ENCODE assay signal across 26 cellular contexts in the genomic region with DNA sequence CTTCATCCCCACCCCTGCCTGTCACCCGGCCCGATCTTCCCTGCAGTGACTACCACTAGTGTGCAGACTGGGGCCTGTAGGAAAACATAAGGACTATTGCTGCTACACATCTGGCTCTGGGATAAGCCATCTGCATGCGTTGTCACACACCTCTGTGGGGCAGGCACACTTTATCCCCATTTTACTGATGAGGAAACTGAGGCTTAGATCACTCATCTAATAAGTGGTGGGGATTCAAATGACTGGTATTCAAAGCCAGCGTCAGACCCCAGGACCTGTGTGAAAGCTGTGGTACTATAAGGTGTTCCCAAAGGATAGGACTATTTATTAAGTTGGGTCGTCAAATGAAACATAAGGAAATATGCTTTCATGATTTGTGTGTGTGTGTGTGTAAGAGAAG. TPM values are rescaled to one million over a fixed set of nuclear protein-coding genes. Genes with fewer than 3 reads are reported as not detected.
"Had no signal": no experiment of that assay in that cellular context is flagged by ENCODE, and none has a peak within 500 bp of the region (broad histone marks: within the 10 kb centered on the region; RNA-seq: fewer than 3 reads in every experiment).

No MANE protein-coding gene starts in this region.

- H3K4me3 Mint-ChIP-seq: activated B cell treated with CpG ODN at 0.5 μM for 24 hours; activated CD4-positive, alpha-beta T cell treated with anti-CD3 and anti-CD28 coated beads, Interleukin-2, amount 10 ng/mL, durations not matched to agents 24 days and 14 days; activated CD8-positive, alpha-beta memory T cell treated with anti-CD3 and anti-CD28 coated beads, Interleukin-2, amount 10 ng/mL, durations not matched to agents 7 days and 5 days; activated naive CD4-positive, alpha-beta T cell treated with anti-CD3 and anti-CD28 coated beads, Interleukin-2, amount 50 U/mL, for 24 hours; activated T-cell treated with anti-CD3 and anti-CD28 coated beads, Interleukin-2, amount 50 U/mL, for 24 hours; activated T-helper 1 cell treated with anti-CD3 and anti-CD28 coated beads, Interleukin-12 subunit alpha, Interleukin-12 subunit beta, Interleukin-2, Interleukin-4 antibody, amounts not matched to agents 30 ng/mL and 10 ng/mL and 1 ng/mL, durations not matched to agents 14 hours and 24 hours and 36 hours; central memory CD8-positive, alpha-beta T cell; T-helper 1 cell treated with Interleukin-12 subunit alpha and Interleukin-12 subunit beta and Interleukin-4 antibody, amounts not matched to agents 30 μg/mL and 1 μg/mL, for 36 hours had no signal

- H3K9me3 ChIP-seq: ascending aorta, body of pancreas had no signal

- H3K4me1 Mint-ChIP-seq: central memory CD8-positive, alpha-beta T cell had no signal

- H3K4me1 ChIP-seq: ascending aorta had no signal

- ATAC-seq: activated CD8-positive, alpha-beta memory T cell treated with anti-CD3 and anti-CD28 coated beads, Interleukin-2, amount 10 ng/mL, durations not matched to agents 7 days and 5 days; body of pancreas; PC-3 had no signal

- H3K27ac Mint-ChIP-seq: activated B cell treated with CpG ODN at 0.5 μM for 24 hours; activated CD4-positive, alpha-beta T cell treated with anti-CD3 and anti-CD28 coated beads, Interleukin-2, amount 10 ng/mL, durations not matched to agents 24 days and 14 days; activated CD8-positive, alpha-beta memory T cell treated with anti-CD3 and anti-CD28 coated beads, Interleukin-2, amount 10 ng/mL, durations not matched to agents 7 days and 5 days; activated naive CD4-positive, alpha-beta T cell treated with anti-CD3 and anti-CD28 coated beads, Interleukin-2, amount 50 U/mL, for 24 hours; activated T-cell treated with anti-CD3 and anti-CD28 coated beads, Interleukin-2, amount 50 U/mL, for 24 hours; T-helper 1 cell treated with Interleukin-12 subunit alpha and Interleukin-12 subunit beta and Interleukin-4 antibody, amounts not matched to agents 30 μg/mL and 1 μg/mL, for 36 hours had no signal

- H3K27me3 Mint-ChIP-seq: activated CD4-positive, alpha-beta T cell treated with anti-CD3 and anti-CD28 coated beads, Interleukin-2, amount 10 ng/mL, durations not matched to agents 24 days and 14 days; activated CD8-positive, alpha-beta memory T cell treated with anti-CD3 and anti-CD28 coated beads, Interleukin-2, amount 10 ng/mL, durations not matched to agents 7 days and 5 days; activated naive CD4-positive, alpha-beta T cell treated with anti-CD3 and anti-CD28 coated beads, Interleukin-2, amount 50 U/mL, for 24 hours had no signal

- H3K36me3 ChIP-seq: ascending aorta had no signal

- H3K4me3 ChIP-seq: ascending aorta, body of pancreas had no signal

- FAIRE-seq: RCC 7860, TTC549 had no signal

- DNase-seq: activated B cell treated with CpG ODN at 0.5 μM for 24 hours; activated CD4-positive, alpha-beta T cell treated with anti-CD3 and anti-CD28 coated beads for 1 hour; activated CD4-positive, alpha-beta T cell treated with anti-CD3 and anti-CD28 coated beads, Interleukin-2, amount 10 ng/mL, durations not matched to agents 24 days and 14 days; activated CD4-positive, alpha-beta T cell treated with anti-CD3 and anti-CD28 coated beads, Interleukin-2, amount 50 U/mL, for 48 hours; activated CD8-positive, alpha-beta memory T cell treated with anti-CD3 and anti-CD28 coated beads, Interleukin-2, amount 10 ng/mL, durations not matched to agents 7 days and 5 days; activated effector memory CD4-positive, alpha-beta T cell treated with Interleukin-2 at 50 U/mL for 16 hours; activated naive CD4-positive, alpha-beta T cell; activated T-cell treated with anti-CD3 and anti-CD28 coated beads, Interleukin-2, amount 50 U/mL, for 24 hours; body of pancreas; MV-4-11; NCI-H1105; NCI-H1436; NCI-H1694 treated with DMSO at 0.1 percent for 48 hours; NCI-H2029 treated with DMSO at 0.1 percent for 48 hours; NCI-H524; PC-3; SHP77 treated with DMSO at 0.1 percent for 48 hours; T1000 had no signal

- H3K9ac ChIP-seq: KMS-11 had no signal

- H3K9me3 Mint-ChIP-seq: activated B cell treated with CpG ODN at 0.5 μM for 24 hours; activated CD4-positive, alpha-beta T cell treated with anti-CD3 and anti-CD28 coated beads, Interleukin-2, amount 10 ng/mL, durations not matched to agents 24 days and 14 days; activated naive CD4-positive, alpha-beta T cell treated with anti-CD3 and anti-CD28 coated beads, Interleukin-2, amount 50 U/mL, for 24 hours; activated T-cell treated with anti-CD3 and anti-CD28 coated beads, Interleukin-2, amount 50 U/mL, for 24 hours; activated T-helper 1 cell treated with anti-CD3 and anti-CD28 coated beads, Interleukin-12 subunit alpha, Interleukin-12 subunit beta, Interleukin-2, Interleukin-4 antibody, amounts not matched to agents 30 ng/mL and 10 ng/mL and 1 ng/mL, durations not matched to agents 14 hours and 24 hours and 36 hours; central memory CD8-positive, alpha-beta T cell; T-helper 1 cell treated with Interleukin-12 subunit alpha and Interleukin-12 subunit beta and Interleukin-4 antibody, amounts not matched to agents 30 μg/mL and 1 μg/mL, for 36 hours had no signal

- H3K27me3 ChIP-seq: ascending aorta, body of pancreas had no signal

- H3K27ac ChIP-seq: ascending aorta, body of pancreas, KMS-11 had no signal

- H3K36me3 Mint-ChIP-seq: activated CD8-positive, alpha-beta memory T cell treated with anti-CD3 and anti-CD28 coated beads, Interleukin-2, amount 10 ng/mL, durations not matched to agents 7 days and 5 days; activated naive CD4-positive, alpha-beta T cell treated with anti-CD3 and anti-CD28 coated beads, Interleukin-2, amount 50 U/mL, for 24 hours had no signal

RNA-seq across cellular contexts. Expression of gene SMOX, which starts 15.6 kb away (rescaled TPM):
- total RNA-seq: activated B cell treated with CpG ODN at 0.5 μM for 24 hours had no signal
